2 cellular contexts compared by ENCODE assay signal in the genomic region with DNA sequence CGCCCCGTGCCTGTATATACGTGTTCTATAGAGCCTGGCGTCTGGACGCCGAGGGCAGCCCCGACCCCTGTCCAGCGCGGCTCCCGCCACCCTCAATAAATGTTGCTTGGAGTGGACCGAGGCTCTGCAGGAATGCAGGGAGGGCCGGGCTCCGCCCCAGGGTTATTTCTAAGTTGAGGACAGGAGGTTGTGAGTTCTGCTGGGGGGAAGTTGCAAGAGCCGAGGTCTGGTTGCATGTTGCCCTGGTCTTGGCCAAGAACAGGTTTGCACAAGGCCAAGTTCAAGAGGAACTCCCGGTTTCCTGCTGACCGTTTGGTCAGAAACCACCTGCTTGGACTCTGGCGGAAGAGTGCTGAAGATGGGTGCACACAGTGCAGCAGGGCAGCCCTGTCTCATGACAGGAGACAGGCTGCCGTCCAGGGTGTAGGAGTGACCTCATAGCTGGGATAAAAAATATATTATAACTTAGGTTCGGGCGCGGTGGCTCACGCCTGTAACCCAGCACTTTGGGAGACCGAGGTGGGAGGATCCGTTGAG. TPM values are rescaled to one million over a fixed set of nuclear protein-coding genes. Genes with fewer than 3 reads are reported as not detected.
"Had no signal": no experiment of that assay in that cellular context is flagged by ENCODE, and none has a peak within 500 bp of the region (broad histone marks: within the 10 kb centered on the region; RNA-seq: fewer than 3 reads in every experiment).

No MANE protein-coding gene starts in this region.

RNA-seq across cellular contexts. Expression of a gene that starts 15.5 kb away (rescaled TPM):
- total RNA-seq: smooth muscle cell, temporal lobe had no signal
